In the genomic region with DNA sequence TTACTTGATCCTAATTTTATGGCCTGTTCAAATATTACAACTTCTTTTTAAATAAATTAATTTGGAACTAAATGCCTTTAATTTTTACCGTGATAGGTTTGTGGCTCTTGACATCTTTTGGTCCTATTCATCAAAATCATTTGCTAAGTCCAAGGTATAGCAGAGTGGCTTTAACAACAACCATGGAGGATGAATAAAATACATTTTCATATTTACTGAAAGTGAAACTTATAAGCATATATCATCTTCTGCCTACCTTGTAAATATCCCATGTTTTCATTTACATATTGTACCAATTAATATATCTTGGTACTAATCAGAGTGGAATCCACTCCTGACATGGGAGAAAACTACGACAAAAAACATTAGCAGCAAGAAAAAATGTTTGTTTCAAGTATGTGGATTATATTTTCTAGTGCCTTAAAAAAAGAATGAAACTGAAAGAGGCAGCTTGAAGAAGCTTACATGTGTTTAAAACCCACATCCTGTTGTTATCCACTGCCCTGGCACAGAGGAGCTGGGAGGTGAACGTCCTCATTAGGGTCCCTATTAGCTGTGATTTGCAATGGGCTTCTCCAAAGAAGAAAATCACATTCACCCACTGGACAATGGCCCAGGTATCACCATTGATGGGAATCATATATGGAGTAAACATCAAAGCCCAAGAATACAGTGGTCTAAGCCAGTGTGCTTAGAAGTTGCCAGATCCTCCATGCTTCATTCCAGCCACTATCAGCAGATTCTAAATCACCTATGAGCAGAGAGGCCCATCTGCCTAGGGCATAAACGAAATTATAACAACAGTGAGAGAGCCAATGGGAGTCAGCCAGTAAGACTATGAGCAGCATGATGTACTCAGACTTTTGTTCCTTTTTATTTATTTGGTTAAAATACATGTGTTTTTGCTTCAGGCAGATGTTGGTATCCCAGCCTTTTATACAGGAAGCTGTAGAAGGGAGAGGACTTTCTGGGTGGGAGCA, we compare ENCODE assay signal across 9 cellular contexts.
DNase-seq lines count a peak whose midpoint lies in the region; ATAC-seq lines count a peak whose summit lies in the region.
"Had no signal": no experiment of that assay in that cellular context is flagged by ENCODE, and none has a peak within 500 bp of the region (broad histone marks: within the 10 kb centered on the region; RNA-seq: fewer than 3 reads in every experiment).

No MANE protein-coding gene starts in this region.

- peaks cover 87 to 94% (median 94%) of the 10 kb centered on the region in 3 donors for H3K4me1 Mint-ChIP-seq in CD8-positive, alpha-beta memory T cell

- ATAC-seq in GM19468 (IDR thresholded peaks at IDR 0.05; ENCODE audit: extremely low read depth, unreplicated experiment) (peak; percentile 33), HG03469 (IDR thresholded peaks at IDR 0.05; ENCODE audit: unreplicated experiment) (peak; percentile 64)

- CTCF ChIA-PET in CD8-positive, alpha-beta memory T cell (lab: Charles Lee), result interaction anchor here (0.7 to 1.4 kb wide), 3 partner anchors 15 to 85 kb away, joined by 3 to 7 read pairs (median 4); a partner anchor contains a TSS

- no peaks in the 10 kb centered on the region for H3K27me3 Mint-ChIP-seq in CD8-positive, alpha-beta memory T cell

- DNase-seq in CD8-positive, alpha-beta memory T cell, result peak; percentile 12 to 78 (median 63)
- DNase-seq in activated T-helper 1 cell treated with Interleukin-2 at 50 U/mL for 16 hours (ENCODE audit: low read depth) (peak; percentile 23), kidney tubule cell (ENCODE audit: low spot score) (peak; percentile 44), NCI-H748 treated with DMSO at 0.1 percent for 48 hours (lab: John Stamatoyannopoulos, UW) (no peak), OCI-M2 (lab: John Stamatoyannopoulos, UW; ENCODE audit: unreplicated experiment) (no peak), NCI-H524 treated with DMSO at 0.1 percent for 48 hours (lab: John Stamatoyannopoulos, UW) (no peak)

- H3K9me3 ChIP-seq in CD8-positive, alpha-beta memory T cell (ENCODE audit: low read length), result no peaks in the 10 kb centered on the region

- peaks cover 86% of the 10 kb centered on the region for H3K4me1 ChIP-seq in CD8-positive, alpha-beta memory T cell (ENCODE audit: insufficient read depth, low read length)

- H3K4me3 ChIP-seq in CD8-positive, alpha-beta memory T cell (ENCODE audit: low read length), result peak overlapping the region; percentile 7

- no peaks in the 10 kb centered on the region for H3K27me3 ChIP-seq in CD8-positive, alpha-beta memory T cell (ENCODE audit: insufficient read depth, low read length, poor library complexity, severe bottlenecking)

- peak overlapping the region; percentile 49 for H3K27ac ChIP-seq in CD8-positive, alpha-beta memory T cell (ENCODE audit: low read depth, low read length)
- H3K27ac ChIP-seq: HL-60 had no signal

- no peaks in the 10 kb centered on the region for H3K9me3 Mint-ChIP-seq in CD8-positive, alpha-beta memory T cell

- H3K27ac Mint-ChIP-seq in CD8-positive, alpha-beta memory T cell, result peak overlapping the region; percentile 91 to 99 (median 96)

- no peaks in the 10 kb centered on the region for H3K36me3 ChIP-seq in CD8-positive, alpha-beta memory T cell (ENCODE audit: insufficient read depth, low read length)

- peak overlapping the region; percentile 66 to 86 (median 77) for H3K4me3 Mint-ChIP-seq in CD8-positive, alpha-beta memory T cell

- POLR2A ChIA-PET in CD8-positive, alpha-beta memory T cell (lab: Charles Lee), result interaction anchor here (0.5 to 1.6 kb wide), 7 partner anchors 9 to 205 kb away, joined by 3 to 10 read pairs (median 3); a partner anchor contains a TSS

- peaks cover 0 to 2% (median 0%) of the 10 kb centered on the region in 3 donors for H3K36me3 Mint-ChIP-seq in CD8-positive, alpha-beta memory T cell

Comparison
In these comparisons a context has a peak if more than half of its experiments do, and no peak if none do; other contexts are left out.
1. DNase-seq: peak in CD8-positive, alpha-beta memory T cell (5 of 5), activated T-helper 1 cell treated with Interleukin-2 at 50 U/mL for 16 hours (single experiment) and kidney tubule cell (single experiment); none in NCI-H748 treated with DMSO at 0.1 percent for 48 hours (single experiment), OCI-M2 (single experiment) and NCI-H524 treated with DMSO at 0.1 percent for 48 hours (single experiment).